In the genomic region with DNA sequence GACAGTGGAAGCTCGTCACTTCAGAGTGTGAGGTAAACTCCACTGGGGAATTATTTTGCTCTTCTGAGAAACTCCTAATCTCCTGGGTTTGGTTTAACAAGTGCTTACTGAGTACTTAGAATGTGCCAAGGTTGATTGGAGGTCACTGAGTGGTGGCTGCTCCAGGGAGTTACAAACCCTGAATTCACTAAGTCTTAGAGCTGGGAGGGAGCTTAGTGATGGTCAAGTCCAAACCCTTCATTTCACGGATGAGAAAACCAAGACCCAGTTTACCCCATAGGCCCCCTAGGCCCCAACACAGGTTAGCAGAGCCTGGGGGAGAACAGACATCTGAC, we compare ENCODE assay signal across 10 cellular contexts. TPM values are rescaled to one million over a fixed set of nuclear protein-coding genes. Genes with fewer than 3 reads are reported as not detected.
DNase-seq lines count a peak whose midpoint lies in the region; ATAC-seq and TF ChIP-seq lines count a peak whose summit lies in the region.
"Had no signal": no experiment of that assay in that cellular context is flagged by ENCODE, and none has a peak within 500 bp of the region (broad histone marks: within the 10 kb centered on the region; RNA-seq: fewer than 3 reads in every experiment).

No MANE protein-coding gene starts in this region.

- TF ChIP-seq CTCF in neural progenitor cell (IDR thresholded peaks at IDR 0.05) = no peak
- TF ChIP-seq CTCF in mucosa of descending colon (IDR thresholded peaks at IDR 0.05) = no peak

- no peaks in the 10 kb centered on the region for H3K79me2 ChIP-seq in neural progenitor cell (ENCODE audit: low read depth)

- H3F3A ChIP-seq in neural progenitor cell (ENCODE audit: low read depth) = no peaks in the 10 kb centered on the region

- H3K36me3 ChIP-seq in neural progenitor cell (no peaks in the 10 kb centered on the region), mucosa of descending colon (ENCODE audit: low read depth) (no peaks in the 10 kb centered on the region)
- H3K36me3 ChIP-seq: neutrophil had no signal

- H3K4me3 ChIP-seq in neural progenitor cell (no peak overlapping the region), mucosa of descending colon (no peak overlapping the region)

- H4K20me1 ChIP-seq in neural progenitor cell (ENCODE audit: low read depth) = no peaks in the 10 kb centered on the region

- intact Hi-C loops in activated CD4-positive, alpha-beta memory T cell treated with anti-CD3 and anti-CD28 coated beads for 36 hours (cut with micrococcal nuclease) = no loop called here
- intact Hi-C loops in mucosa of descending colon (cut with DNase I, micrococcal nuclease) = no loop called here

- H3K27ac ChIP-seq in neural progenitor cell = no peak overlapping the region
- H3K27ac ChIP-seq: neutrophil had no signal

- no peaks in the 10 kb centered on the region for H3K27me3 Mint-ChIP-seq in activated CD4-positive, alpha-beta memory T cell treated with anti-CD3 and anti-CD28 coated beads for 36 hours
- peaks cover 8% of the 10 kb centered on the region for H3K27me3 Mint-ChIP-seq in neural progenitor cell (ENCODE audit: insufficient read depth, low read depth)

- peaks cover 18% of the 10 kb centered on the region for H3K4me1 Mint-ChIP-seq in activated CD4-positive, alpha-beta memory T cell treated with anti-CD3 and anti-CD28 coated beads for 36 hours (ENCODE audit: low read depth)
- peaks cover 20% of the 10 kb centered on the region for H3K4me1 Mint-ChIP-seq in neural progenitor cell

- CTCF ChIA-PET in activated CD4-positive, alpha-beta memory T cell treated with anti-CD3 and anti-CD28 coated beads for 36 hours (lab: Charles Lee) = interaction anchor here (1.2 to 3.2 kb wide), 3 partner anchors 19 to 44 kb away, joined by 3 to 13 read pairs (median 8); no protein-coding TSS in a partner anchor

- POLR2A ChIA-PET in activated CD4-positive, alpha-beta memory T cell treated with anti-CD3 and anti-CD28 coated beads for 36 hours (lab: Charles Lee) = no interaction called here

- no peak for DNase-seq in activated CD4-positive, CD25-positive, alpha-beta regulatory T cell (lab: John Stamatoyannopoulos, UW)
- no peak for DNase-seq in activated CD4-positive, alpha-beta memory T cell treated with anti-CD3 and anti-CD28 coated beads for 36 hours
- DNase-seq in neural progenitor cell (ENCODE audit: low spot score) (no peak), HT-29 (ENCODE audit: low spot score) (no peak), mucosa of descending colon (no peak)
- DNase-seq: NCI-H524 had no signal

- H3K4me1 ChIP-seq in neural progenitor cell (peaks cover 13% of the 10 kb centered on the region), mucosa of descending colon (ENCODE audit: low read depth) (peaks cover 4% of the 10 kb centered on the region)

- H3K4me2 ChIP-seq in neural progenitor cell = no peak overlapping the region

- ATAC-seq in activated CD4-positive, CD25-positive, alpha-beta regulatory T cell treated with anti-CD3 and anti-CD28 coated beads, Interleukin-2, amount 50 U/mL, for 24 hours = peak; percentile 33 to 56
- peak; percentile 38 for ATAC-seq in GM21723 (IDR thresholded peaks at IDR 0.05; ENCODE audit: unreplicated experiment)
- ATAC-seq in mucosa of descending colon = no peak
- ATAC-seq in HG03439 (IDR thresholded peaks at IDR 0.05; ENCODE audit: unreplicated experiment) = no peak

- H3K9me3 ChIP-seq in neural progenitor cell (ENCODE audit: low read depth) (no peaks in the 10 kb centered on the region), mucosa of descending colon (no peaks in the 10 kb centered on the region)
- H3K9me3 ChIP-seq: neutrophil had no signal

- H3K27ac Mint-ChIP-seq in activated CD4-positive, alpha-beta memory T cell treated with anti-CD3 and anti-CD28 coated beads for 36 hours = peak overlapping the region; percentile 52
- H3K27ac Mint-ChIP-seq in neural progenitor cell = peak overlapping the region; percentile 27

- H3K27me3 ChIP-seq in neural progenitor cell = no peaks in the 10 kb centered on the region
- H3K27me3 ChIP-seq: neutrophil had no signal

- no peaks in the 10 kb centered on the region for H3K36me3 Mint-ChIP-seq in activated CD4-positive, alpha-beta memory T cell treated with anti-CD3 and anti-CD28 coated beads for 36 hours
- no peaks in the 10 kb centered on the region for H3K36me3 Mint-ChIP-seq in neural progenitor cell

- H2AFZ ChIP-seq in neural progenitor cell (replicated peaks) = no peak overlapping the region

- H3K4me3 Mint-ChIP-seq in activated CD4-positive, alpha-beta memory T cell treated with anti-CD3 and anti-CD28 coated beads for 36 hours = no peak overlapping the region
- no peak overlapping the region for H3K4me3 Mint-ChIP-seq in neural progenitor cell

- no peaks in the 10 kb centered on the region for H3K9me3 Mint-ChIP-seq in activated CD4-positive, alpha-beta memory T cell treated with anti-CD3 and anti-CD28 coated beads for 36 hours
- no peaks in the 10 kb centered on the region for H3K9me3 Mint-ChIP-seq in neural progenitor cell

- no peak overlapping the region for H3K9ac ChIP-seq in neural progenitor cell

RNA-seq across cellular contexts. Expression of a gene that starts 52.0 kb away (rescaled TPM):
- total RNA-seq in activated CD4-positive, alpha-beta memory T cell treated with anti-CD3 and anti-CD28 coated beads for 36 hours = 1 to 10 TPM; 2.9 to 3.1 TPM
- total RNA-seq in neural progenitor cell (ENCODE audit: low replicate concordance) (1.7 and 2.0 TPM in 2 replicates), mucosa of descending colon (1 to 10 TPM; 2.1 to 3.1 (median 2.1) TPM)
- total RNA-seq in HT-29 (2014; rRNA removed; shearing (Covaris generic)) = 0.36 TPM in 1 of 2 replicates, not detected in the other

Comparison
In these comparisons a context has a peak if more than half of its experiments do, and no peak if none do; other contexts are left out.
1. ATAC-seq: peak in activated CD4-positive, CD25-positive, alpha-beta regulatory T cell treated with anti-CD3 and anti-CD28 coated beads, Interleukin-2, amount 50 U/mL, for 24 hours (2 of 2) and GM21723 (single experiment); none in mucosa of descending colon (single experiment) and HG03439 (single experiment).